Comparison of ENCODE assay signal across 16 cellular contexts in the genomic region with DNA sequence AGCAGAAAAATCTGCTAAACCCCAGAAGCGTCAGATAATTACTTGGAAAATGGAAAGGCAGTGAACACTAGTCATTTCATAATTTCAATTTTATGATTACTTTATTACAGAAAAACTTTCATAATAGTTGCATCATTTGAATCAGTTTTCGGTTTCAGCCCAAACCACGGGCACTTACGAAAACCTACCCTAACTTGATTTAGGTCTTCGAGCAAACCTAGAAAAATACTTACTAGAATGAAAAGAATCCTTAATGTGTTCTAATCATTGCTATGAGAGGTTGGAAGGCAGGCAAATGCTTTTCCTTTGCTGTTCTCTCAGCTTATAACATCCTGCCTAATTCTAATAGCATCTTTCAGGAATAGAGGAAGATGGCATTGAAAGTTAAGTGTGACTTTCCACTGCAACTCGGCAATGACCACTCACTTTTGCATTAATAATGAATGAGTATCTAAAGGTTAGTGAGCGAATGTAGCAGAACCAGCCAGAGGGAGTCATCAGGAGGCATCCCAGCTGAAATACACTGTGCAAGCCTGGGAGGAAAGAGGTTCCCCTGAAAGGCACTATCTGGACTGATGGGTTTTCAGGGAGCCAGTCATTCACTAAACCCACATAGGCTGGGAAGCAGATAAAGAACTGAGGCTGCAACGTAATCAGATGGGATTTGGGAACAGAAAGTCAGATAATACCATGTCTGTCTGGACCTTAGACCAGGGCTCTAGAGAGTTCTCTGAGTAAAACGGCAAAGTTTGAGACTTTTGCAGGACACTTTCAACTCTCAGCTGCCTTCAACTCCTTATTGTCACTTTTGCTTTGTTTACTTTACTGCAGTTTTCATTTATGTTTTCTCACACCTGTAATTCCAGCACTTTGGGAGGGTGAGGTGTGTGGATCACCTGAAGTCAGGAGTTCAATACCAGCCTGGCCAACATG.
DNase-seq lines count a peak whose midpoint lies in the region; ATAC-seq and TF ChIP-seq lines count a peak whose summit lies in the region.
"Had no signal": no experiment of that assay in that cellular context is flagged by ENCODE, and none has a peak within 500 bp of the region (broad histone marks: within the 10 kb centered on the region; RNA-seq: fewer than 3 reads in every experiment).

No MANE protein-coding gene starts in this region.

- CTCF ChIA-PET in Caco-2 (lab: Charles Lee): no interaction called here

- no peak overlapping the region for H3K9ac ChIP-seq in muscle layer of colon (ENCODE audit: low read length)

- TF ChIP-seq CTCF in Caco-2 (IDR thresholded peaks at IDR 0.05; ENCODE audit: insufficient read depth in 1 of 2, low read depth in 1 of 2, low read length in 1 of 2, severe bottlenecking in 1 of 2, unreplicated experiment in 1 of 2) (no peak), vagina (IDR thresholded peaks at IDR 0.05) (no peak)

- H3K36me3 Mint-ChIP-seq in T-helper 2 cell treated with Interferon-gamma antibody and Interleukin-4, amounts not matched to agents 5 μg/mL and 100 μg/mL, for 36 hours (ENCODE audit: low read depth): peaks cover 54% of the 10 kb centered on the region
- H3K36me3 Mint-ChIP-seq in Caco-2 (ENCODE audit: insufficient read depth, unreplicated experiment): no peaks in the 10 kb centered on the region
- H3K36me3 Mint-ChIP-seq: CD4-positive, CD25-positive, alpha-beta regulatory T cell had no signal

- POLR2A ChIA-PET in Caco-2 (lab: Charles Lee): no interaction called here

- TF ChIP-seq POLR2A in vagina (IDR thresholded peaks at IDR 0.05): no peak

- no TSS peak for BruUV-seq in Caco-2 (replicated peaks; lab: Mats Ljungman, UMichigan)

- H3K27ac ChIP-seq in muscle layer of colon (ENCODE audit: low read depth, low read length) (peak overlapping the region; percentile 35), vagina (no peak overlapping the region)
- H3K27ac ChIP-seq: cardiac muscle cell, prostate gland had no signal

- peak; percentile 52 for ATAC-seq in GM21529 (IDR thresholded peaks at IDR 0.05; ENCODE audit: unreplicated experiment)
- ATAC-seq: K562 had no signal

- intact Hi-C loops in Caco-2 (cut with micrococcal nuclease; ENCODE audit: unreplicated experiment) (no loop called here), vagina (cut with DNase I) (no loop called here)

- H3K27me3 Mint-ChIP-seq in T-helper 2 cell treated with Interferon-gamma antibody and Interleukin-4, amounts not matched to agents 5 μg/mL and 100 μg/mL, for 36 hours (ENCODE audit: low read depth): no peaks in the 10 kb centered on the region
- peaks cover 11% of the 10 kb centered on the region for H3K27me3 Mint-ChIP-seq in Caco-2 (ENCODE audit: insufficient read depth, unreplicated experiment)

- H3K36me3 ChIP-seq in muscle layer of colon (ENCODE audit: insufficient read depth, low read length): no peaks in the 10 kb centered on the region
- no peaks in the 10 kb centered on the region for H3K36me3 ChIP-seq in Caco-2 (ENCODE audit: control insufficient read depth, insufficient read depth, low read length)
- H3K36me3 ChIP-seq in vagina: no peaks in the 10 kb centered on the region
- H3K36me3 ChIP-seq: cardiac muscle cell, prostate gland had no signal

- peak overlapping the region; percentile 91 for H3K27ac Mint-ChIP-seq in T-helper 2 cell treated with Interferon-gamma antibody and Interleukin-4, amounts not matched to agents 5 μg/mL and 100 μg/mL, for 36 hours
- H3K27ac Mint-ChIP-seq in Caco-2 (ENCODE audit: unreplicated experiment): no peak overlapping the region

- H3K4me1 Mint-ChIP-seq in T-helper 2 cell treated with Interferon-gamma antibody and Interleukin-4, amounts not matched to agents 5 μg/mL and 100 μg/mL, for 36 hours (ENCODE audit: low read depth): peaks cover 71% of the 10 kb centered on the region
- H3K4me1 Mint-ChIP-seq in Caco-2 (ENCODE audit: low read depth, unreplicated experiment): no peaks in the 10 kb centered on the region
- H3K4me1 Mint-ChIP-seq: CD4-positive, CD25-positive, alpha-beta regulatory T cell had no signal

- H3K27me3 ChIP-seq in muscle layer of colon (ENCODE audit: control insufficient read depth in 1 of 2, insufficient read depth in 2 of 2, low read length in 2 of 2): no peaks in the 10 kb centered on the region
- no peaks in the 10 kb centered on the region; the same call in 1 of the 2 replicates for H3K27me3 ChIP-seq in Caco-2 (replicated peaks; ENCODE audit: control insufficient read depth, insufficient read depth, low read length)
- no peaks in the 10 kb centered on the region for H3K27me3 ChIP-seq in vagina
- H3K27me3 ChIP-seq: cardiac muscle cell had no signal

- H3K4me3 ChIP-seq in GM08714 (ENCODE audit: low read length): peak overlapping the region; percentile 43; the same call in 1 of the 2 replicates
- no peak overlapping the region for H3K4me3 ChIP-seq in muscle layer of colon (ENCODE audit: low read depth in 1 of 2, low read length in 2 of 2)
- no peak overlapping the region for H3K4me3 ChIP-seq in Caco-2 (ENCODE audit: low read depth, low read length)
- no peak overlapping the region for H3K4me3 ChIP-seq in vagina
- H3K4me3 ChIP-seq: cardiac muscle cell, K562, prostate gland had no signal

- DNase-seq in T-helper 2 cell treated with Interferon-gamma antibody and Interleukin-4, amounts not matched to agents 5 μg/mL and 100 μg/mL, for 36 hours (ENCODE audit: low spot score): peak; percentile 59
- DNase-seq in germinal center (ENCODE audit: low spot score) (no peak), Caco-2 (no peak), vagina (ENCODE audit: extremely low spot score in 2 of 2) (no peak), SW 1271 (lab: John Stamatoyannopoulos, UW) (no peak)
- DNase-seq: CD4-positive, CD25-positive, alpha-beta regulatory T cell; kidney glomerular epithelial cell; NCI-H1436; SIG-M5; stimulated activated CD4-positive, alpha-beta T cell treated with anti-CD3 and anti-CD28 coated beads, Interleukin-4, amount 100 ng/mL, for 1 hour had no signal

- H3K9me3 Mint-ChIP-seq in T-helper 2 cell treated with Interferon-gamma antibody and Interleukin-4, amounts not matched to agents 5 μg/mL and 100 μg/mL, for 36 hours: peaks cover 50% of the 10 kb centered on the region
- peaks cover 12% of the 10 kb centered on the region for H3K9me3 Mint-ChIP-seq in Caco-2 (ENCODE audit: unreplicated experiment)

- peak overlapping the region; percentile 59 for H3K4me3 Mint-ChIP-seq in T-helper 2 cell treated with Interferon-gamma antibody and Interleukin-4, amounts not matched to agents 5 μg/mL and 100 μg/mL, for 36 hours
- H3K4me3 Mint-ChIP-seq in Caco-2 (ENCODE audit: unreplicated experiment): no peak overlapping the region
- H3K4me3 Mint-ChIP-seq: CD4-positive, CD25-positive, alpha-beta regulatory T cell had no signal

- peaks cover 30% of the 10 kb centered on the region for H3K4me1 ChIP-seq in muscle layer of colon (ENCODE audit: insufficient read depth, low read length)
- no peaks in the 10 kb centered on the region for H3K4me1 ChIP-seq in Caco-2
- H3K4me1 ChIP-seq in vagina: no peaks in the 10 kb centered on the region
- H3K4me1 ChIP-seq: prostate gland had no signal

- H3K9me3 ChIP-seq in muscle layer of colon (ENCODE audit: low read length) (no peaks in the 10 kb centered on the region), Caco-2 (peaks cover 7% of the 10 kb centered on the region; the same call in 1 of the 2 replicates), vagina (no peaks in the 10 kb centered on the region)
- H3K9me3 ChIP-seq: prostate gland had no signal
